1 cellular context compared by ENCODE assay signal in the genomic region with DNA sequence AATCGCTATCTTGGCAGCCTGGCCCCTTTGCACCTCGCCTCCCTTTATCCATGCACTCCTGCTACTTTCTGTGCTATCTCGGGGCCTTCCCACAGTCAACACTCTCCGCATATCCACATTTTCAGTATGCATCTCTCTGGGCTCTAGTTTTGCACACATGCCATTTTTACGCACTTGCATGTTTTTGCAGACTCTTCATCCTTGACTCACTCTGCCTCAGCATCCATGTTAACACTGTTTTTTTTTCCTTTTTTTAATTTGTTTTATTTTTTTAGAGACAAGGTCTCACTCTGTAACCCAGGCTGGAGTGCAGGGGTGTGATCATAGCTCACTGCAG.
TF ChIP-seq lines count a peak whose summit lies in the region.

No MANE protein-coding gene starts in this region.

TF ChIP-seq in HEK293, 187 proteins besides CTCF, POLR2A, EP300 and RAD21 (continued from another document):
- TF ChIP-seq KLF9 (tag by site-specific recombination; IDR thresholded peaks at IDR 0.05; ENCODE audit: low read depth) (0 out of 2 replicates have a peak, but pooled peaks have one; percentile 12), GLIS1 (tag by site-specific recombination; IDR thresholded peaks at IDR 0.05) (0 out of 2 replicates have a peak, but pooled peaks have one; percentile 4)
